ENCODE assay signal across 9 cellular contexts in the genomic region with DNA sequence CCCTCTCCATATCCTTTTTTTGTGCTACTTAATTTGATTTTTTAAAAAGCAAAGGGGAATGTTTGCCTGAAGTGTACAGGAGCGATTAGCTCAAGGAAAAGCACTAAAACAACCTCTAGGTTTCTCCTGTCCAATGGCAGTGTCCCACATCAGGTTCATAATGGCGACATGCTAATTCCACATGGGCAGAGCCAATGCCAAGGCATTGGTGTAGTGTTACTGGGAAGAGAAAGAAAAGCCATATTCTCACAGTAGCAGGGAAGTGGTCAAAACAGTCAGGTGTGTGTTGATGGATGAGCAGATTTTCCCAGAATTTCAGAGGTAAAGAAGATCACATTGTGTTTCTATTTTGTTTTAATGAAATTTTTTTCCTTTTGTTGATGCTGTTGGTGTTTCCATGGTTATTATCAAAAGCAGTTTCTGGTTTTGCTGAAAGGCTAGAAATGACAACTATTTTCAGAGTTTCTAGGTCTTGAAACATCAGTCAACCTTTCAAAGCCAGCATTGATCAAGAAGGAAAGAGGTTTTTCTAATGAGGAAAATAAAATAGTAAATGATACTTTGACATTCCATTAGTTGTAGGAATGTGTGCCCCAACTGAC.
DNase-seq lines count a peak whose midpoint lies in the region; ATAC-seq and TF ChIP-seq lines count a peak whose summit lies in the region.
"Had no signal": no experiment of that assay in that cellular context is flagged by ENCODE, and none has a peak within 500 bp of the region (broad histone marks: within the 10 kb centered on the region; RNA-seq: fewer than 3 reads in every experiment).

No MANE protein-coding gene starts in this region.

- peaks cover 72% of the 10 kb centered on the region for H3K4me1 ChIP-seq in HUES64 (ENCODE audit: insufficient read depth, low read length)

- 0 out of 2 replicates have a peak overlapping the region, but pooled peaks have one; percentile 8 for H3K27ac ChIP-seq in 22Rv1
- H3K27ac ChIP-seq in HUES64 (ENCODE audit: low read depth, low read length), result peak overlapping the region; percentile 14; the same call in 1 of the 2 replicates
- H3K27ac ChIP-seq: prostate gland had no signal

- H3K9ac ChIP-seq in HUES64 (ENCODE audit: low read depth, low read length), result no peak overlapping the region; the same call in 1 of the 2 replicates

- H3K27me3 ChIP-seq in HUES64 (ENCODE audit: insufficient read depth, low read length), result no peaks in the 10 kb centered on the region

- DNase-seq in astrocyte of the hippocampus (ENCODE audit: low read depth, low spot score) (peak; percentile 61), left colon (no peak), NCI-H1092 treated with DMSO at 0.1 percent for 48 hours (lab: John Stamatoyannopoulos, UW) (no peak), anterior cingulate cortex (lab: John Stamatoyannopoulos, UW) (no peak), NCI-H1694 treated with DMSO at 0.1 percent for 48 hours (lab: John Stamatoyannopoulos, UW) (no peak), T1000 (lab: John Stamatoyannopoulos, UW) (no peak)

- ATAC-seq in left colon, result peak; percentile 32

- WGBS in HUES64, result 70% methylated on average over 2 of the region's 2 CpGs

- 0 out of 2 replicates have a peak overlapping the region, but pooled peaks have one; percentile 7 for H3K4me3 ChIP-seq in HUES64 (ENCODE audit: low read length)
- H3K4me3 ChIP-seq: prostate gland had no signal

- H3K9me3 ChIP-seq in HUES64 (ENCODE audit: insufficient read depth, low read depth, low read length), result no peaks in the 10 kb centered on the region
- H3K9me3 ChIP-seq: prostate gland had no signal

- TF ChIP-seq CTCF in 22Rv1 (IDR thresholded peaks at IDR 0.05), result no peak

- H3K36me3 ChIP-seq in HUES64 (ENCODE audit: insufficient read depth, low read length), result no peaks in the 10 kb centered on the region
- H3K36me3 ChIP-seq: prostate gland had no signal

- intact Hi-C loops in left colon (cut with DNase I, micrococcal nuclease), result no loop called here
